ENCODE assay signal across 20 cellular contexts in genomic region chr6:54910326-54910952, GRCh38.
DNase-seq lines count a peak whose midpoint lies in the region; ATAC-seq, FAIRE-seq and TF ChIP-seq lines count a peak whose summit lies in the region.
"Had no signal": no experiment of that assay in that cellular context is flagged by ENCODE, and none has a peak within 500 bp of the region (broad histone marks: within the 10 kb centered on the region; RNA-seq: fewer than 3 reads in every experiment).

No MANE protein-coding gene starts in this region.

- H2AFZ ChIP-seq in astrocyte (ENCODE audit: low read depth, low read length): peak overlapping the region; percentile 59

- H3K27me3 ChIP-seq in astrocyte (ENCODE audit: insufficient read depth, low read length): no peaks in the 10 kb centered on the region

- no peaks in the 10 kb centered on the region for H3K36me3 Mint-ChIP-seq in astrocyte (ENCODE audit: low read depth, unreplicated experiment)
- no peaks in the 10 kb centered on the region for H3K36me3 Mint-ChIP-seq in mesothelial cell of epicardium
- H3K36me3 Mint-ChIP-seq in T-helper 17 cell (ENCODE audit: low read depth): peaks cover 2% of the 10 kb centered on the region
- H3K36me3 Mint-ChIP-seq: CD8-positive, alpha-beta memory T cell; immature natural killer cell had no signal

- TF ChIP-seq POLR2A in H54 (IDR thresholded peaks at IDR 0.05; ENCODE audit: low read depth, low read length): no peak

- H3K27ac ChIP-seq in astrocyte (ENCODE audit: low read depth, low read length): no peak overlapping the region
- H3K27ac ChIP-seq: epithelial cell of prostate had no signal

- H3K79me2 ChIP-seq in astrocyte (ENCODE audit: insufficient read depth, low read length): no peaks in the 10 kb centered on the region

- no peaks in the 10 kb centered on the region for H3K4me1 ChIP-seq in astrocyte (ENCODE audit: insufficient read depth, low read length)

- H3K4me2 ChIP-seq in astrocyte (ENCODE audit: low read length): peak overlapping the region; percentile 52

- H3K4me3 Mint-ChIP-seq in astrocyte (ENCODE audit: unreplicated experiment) (no peak overlapping the region), mesothelial cell of epicardium (peak overlapping the region; percentile 14), T-helper 17 cell (no peak overlapping the region)
- H3K4me3 Mint-ChIP-seq: activated T-cell treated with anti-CD3 and anti-CD28 coated beads, Interleukin-2, amount 50 U/mL, for 72 hours; CD8-positive, alpha-beta memory T cell; immature natural killer cell had no signal

- no peak for FAIRE-seq in astrocyte (lab: Jason Lieb, UNC)
- no peak for FAIRE-seq in H54 (lab: Jason Lieb, UNC)
- FAIRE-seq: colon had no signal

- no peaks in the 10 kb centered on the region for H3K9me3 ChIP-seq in astrocyte (ENCODE audit: insufficient read depth, low read depth, low read length)
- no peaks in the 10 kb centered on the region for H3K9me3 ChIP-seq in T-helper 17 cell (ENCODE audit: control insufficient read depth, low read length, poor library complexity, severe bottlenecking)

- no peaks in the 10 kb centered on the region for H3K36me3 ChIP-seq in astrocyte (ENCODE audit: insufficient read depth, low read length)

- TF ChIP-seq CTCF in astrocyte (IDR thresholded peaks at IDR 0.05; ENCODE audit: insufficient read depth, low read depth, low read length) (no peak), mesothelial cell of epicardium (IDR thresholded peaks at IDR 0.05; ENCODE audit: unreplicated experiment) (no peak)

- no peaks in the 10 kb centered on the region for H4K20me1 ChIP-seq in astrocyte (ENCODE audit: insufficient read depth, low read length)

- H3K27ac Mint-ChIP-seq in astrocyte (ENCODE audit: unreplicated experiment) (no peak overlapping the region), mesothelial cell of epicardium (peak overlapping the region; percentile 77), T-helper 17 cell (no peak overlapping the region)
- H3K27ac Mint-ChIP-seq: activated T-cell treated with anti-CD3 and anti-CD28 coated beads, Interleukin-2, amount 50 U/mL, for 72 hours; CD8-positive, alpha-beta memory T cell; immature natural killer cell had no signal

- no peak for ATAC-seq in GM21825 (IDR thresholded peaks at IDR 0.05; ENCODE audit: unreplicated experiment)
- no peak for ATAC-seq in T-helper 17 cell
- ATAC-seq: activated T-cell treated with anti-CD3 and anti-CD28 coated beads, Interleukin-2, amount 50 U/mL, for 72 hours had no signal

- H3K27me3 Mint-ChIP-seq in astrocyte (ENCODE audit: low read depth, unreplicated experiment): no peaks in the 10 kb centered on the region
- no peaks in the 10 kb centered on the region for H3K27me3 Mint-ChIP-seq in mesothelial cell of epicardium (ENCODE audit: low read depth)
- no peaks in the 10 kb centered on the region for H3K27me3 Mint-ChIP-seq in T-helper 17 cell
- H3K27me3 Mint-ChIP-seq: CD8-positive, alpha-beta memory T cell had no signal

- H3K9ac ChIP-seq in astrocyte (ENCODE audit: low read length): no peak overlapping the region

- no peak overlapping the region for H3K4me3 ChIP-seq in astrocyte (ENCODE audit: insufficient read depth, low read depth, low read length)
- H3K4me3 ChIP-seq: lung had no signal

- H3K9me3 Mint-ChIP-seq in astrocyte (ENCODE audit: unreplicated experiment) (no peaks in the 10 kb centered on the region), mesothelial cell of epicardium (no peaks in the 10 kb centered on the region)
- H3K9me3 Mint-ChIP-seq: immature natural killer cell had no signal

- H3K4me1 Mint-ChIP-seq in astrocyte (ENCODE audit: low read depth, unreplicated experiment): peaks cover 2% of the 10 kb centered on the region
- peaks cover 43% of the 10 kb centered on the region for H3K4me1 Mint-ChIP-seq in mesothelial cell of epicardium
- no peaks in the 10 kb centered on the region for H3K4me1 Mint-ChIP-seq in T-helper 17 cell
- H3K4me1 Mint-ChIP-seq: CD8-positive, alpha-beta memory T cell had no signal

- DNase-seq in Ammon's horn (ENCODE audit: low spot score) (peak; percentile 14), NCI-H1105 (lab: John Stamatoyannopoulos, UW) (peak; percentile 42), astrocyte (ENCODE audit: low read depth) (no peak), mesothelial cell of epicardium (ENCODE audit: low spot score in 2 of 2, unreplicated experiment in 2 of 2) (peak in 1 of 2 experiments; percentile 38), H54 (ENCODE audit: insufficient read length, low spot score) (no peak), T-helper 17 cell (no peak)
- no peak for DNase-seq in activated CD8-positive, alpha-beta memory T cell treated with anti-CD3 and anti-CD28 coated beads, Interleukin-2, amount 50 U/mL, for 48 hours
- DNase-seq: activated CD4-positive, alpha-beta T cell treated with anti-CD3 and anti-CD28 coated beads, Interleukin-2, amount 50 U/mL, for 48 hours; activated T-cell treated with anti-CD3 and anti-CD28 coated beads, Interleukin-2, amount 50 U/mL, for 72 hours; CD8-positive, alpha-beta memory T cell; GF-D8; glutamatergic neuron; HCEC 1CT; immature natural killer cell; NCI-H1694 treated with DMSO at 0.1 percent for 48 hours; NCI-H524 had no signal

Comparison
In these comparisons a context has a peak if more than half of its experiments do, and no peak if none do; other contexts are left out.
1. DNase-seq: peak in Ammon's horn (single experiment) and NCI-H1105 (single experiment); none in astrocyte (single experiment), H54 (single experiment), activated CD8-positive, alpha-beta memory T cell treated with anti-CD3 and anti-CD28 coated beads, Interleukin-2, amount 50 U/mL, for 48 hours (single experiment) and T-helper 17 cell (0 of 3).